8 cellular contexts compared by ENCODE assay signal in genomic region chr19:12913011-12913561, GRCh38. TPM values are rescaled to one million over a fixed set of nuclear protein-coding genes. Genes with fewer than 3 reads are reported as not detected.
DNase-seq lines count a peak whose midpoint lies in the region; FAIRE-seq and TF ChIP-seq lines count a peak whose summit lies in the region.

No MANE protein-coding gene starts in this region.

- peaks cover 3 to 12% of the 10 kb centered on the region in 2 donors for H3K4me1 ChIP-seq in ascending aorta
- H3K4me1 ChIP-seq in skeletal muscle satellite cell (ENCODE audit: control insufficient read depth, insufficient read depth, low read length) = peaks cover 14% of the 10 kb centered on the region

- peak; percentile 70 for DNase-seq in D721Med (ENCODE audit: insufficient read length, low spot score)
- DNase-seq in NCI-H187 treated with DMSO at 0.1 percent for 48 hours (lab: John Stamatoyannopoulos, UW) = peak; percentile 66
- DNase-seq in ascending aorta (ENCODE audit: low spot score in 2 of 2) = peak in 1 of 2 donors; percentile 77
- DNase-seq in iPS-NIHi11 (ENCODE audit: low spot score) = peak; percentile 68
- no peak for DNase-seq in T-helper 9 cell
- no peak for DNase-seq in GM13977 (ENCODE audit: low spot score)
- DNase-seq in stimulated activated CD4-positive, alpha-beta T cell treated with anti-CD3 and anti-CD28 coated beads, Interleukin-2, amount 100 ng/mL, for 24 hours = no peak

- in situ Hi-C loops in GM13977 (cut with MboI; ENCODE audit: low pct_unique_long_range_greater_than_20kb, low sequenced_read_pairs, unreplicated experiment) = no loop called here

- peak overlapping the region; percentile 54 to 55 for H3K27ac ChIP-seq in ascending aorta

- H3K9ac ChIP-seq in skeletal muscle satellite cell (ENCODE audit: low read depth, low read length) = no peak overlapping the region

- H3K9me3 ChIP-seq in ascending aorta (no peaks in the 10 kb centered on the region), skeletal muscle satellite cell (replicated peaks; ENCODE audit: low read length) (no peaks in the 10 kb centered on the region)

- FAIRE-seq in D721Med (lab: Jason Lieb, UNC) = no peak

- peak overlapping the region; percentile 49 for H3K4me2 ChIP-seq in skeletal muscle satellite cell (ENCODE audit: low read length)

- H3K36me3 ChIP-seq in ascending aorta = no peaks in the 10 kb centered on the region
- H3K36me3 ChIP-seq in skeletal muscle satellite cell (ENCODE audit: insufficient read depth, low read length) = no peaks in the 10 kb centered on the region

- H3K4me3 ChIP-seq in ascending aorta = peak overlapping the region; percentile 0 to 48
- peak overlapping the region; percentile 26 for H3K4me3 ChIP-seq in skeletal muscle satellite cell (ENCODE audit: low read length)

- intact Hi-C loops in ascending aorta (cut with DNase I) = no loop called here

- TF ChIP-seq CTCF in D721Med (IDR thresholded peaks at IDR 0.05; ENCODE audit: insufficient read depth, missing control alignments) (no peak), ascending aorta (IDR thresholded peaks at IDR 0.05) (no peak), GM13977 (IDR thresholded peaks at IDR 0.05; ENCODE audit: extremely low read depth, insufficient read depth, missing control alignments) (no peak)

- no peaks in the 10 kb centered on the region for H3K27me3 ChIP-seq in ascending aorta
- no peaks in the 10 kb centered on the region for H3K27me3 ChIP-seq in skeletal muscle satellite cell (ENCODE audit: control insufficient read depth, insufficient read depth, low read length)

RNA-seq across cellular contexts. Expression of gene SYCE2, which starts 6.0 kb away (rescaled TPM):
- total RNA-seq in ascending aorta = not detected
- total RNA-seq in skeletal muscle satellite cell (2012; rRNA removed) = not detected in 2 replicates

RNA-seq across cellular contexts. Expression of gene FARSA, which starts 20.4 kb away (rescaled TPM):
- total RNA-seq in ascending aorta = 21.3 TPM
- 86.7 and 94.8 TPM in 2 replicates for total RNA-seq in skeletal muscle satellite cell (2012; rRNA removed)

RNA-seq across cellular contexts. Expression of gene GCDH, which starts 22.1 kb away (rescaled TPM):
- 20.6 TPM for total RNA-seq in ascending aorta
- total RNA-seq in skeletal muscle satellite cell (2012; rRNA removed) = 47.4 and 66.4 TPM in 2 replicates

RNA-seq across cellular contexts. Expression of gene CALR, which starts 25.3 kb away (rescaled TPM):
- 297 TPM for total RNA-seq in ascending aorta
- 2,097 and 2,142 TPM in 2 replicates for total RNA-seq in skeletal muscle satellite cell (2012; rRNA removed)

RNA-seq across cellular contexts. Expression of gene KLF1, which starts 26.1 kb away (rescaled TPM):
- total RNA-seq in ascending aorta = not detected
- under 0.01 and 0.44 TPM in 2 replicates for total RNA-seq in skeletal muscle satellite cell (2012; rRNA removed)

Comparison
In these comparisons a context has a peak if more than half of its experiments do, and no peak if none do; other contexts are left out.
1. DNase-seq: peak in D721Med (single experiment), NCI-H187 treated with DMSO at 0.1 percent for 48 hours (single experiment) and iPS-NIHi11 (single experiment); none in T-helper 9 cell (single experiment), GM13977 (single experiment) and stimulated activated CD4-positive, alpha-beta T cell treated with anti-CD3 and anti-CD28 coated beads, Interleukin-2, amount 100 ng/mL, for 24 hours (0 of 2).